ENCODE assay signal across 8 cellular contexts in the genomic region with DNA sequence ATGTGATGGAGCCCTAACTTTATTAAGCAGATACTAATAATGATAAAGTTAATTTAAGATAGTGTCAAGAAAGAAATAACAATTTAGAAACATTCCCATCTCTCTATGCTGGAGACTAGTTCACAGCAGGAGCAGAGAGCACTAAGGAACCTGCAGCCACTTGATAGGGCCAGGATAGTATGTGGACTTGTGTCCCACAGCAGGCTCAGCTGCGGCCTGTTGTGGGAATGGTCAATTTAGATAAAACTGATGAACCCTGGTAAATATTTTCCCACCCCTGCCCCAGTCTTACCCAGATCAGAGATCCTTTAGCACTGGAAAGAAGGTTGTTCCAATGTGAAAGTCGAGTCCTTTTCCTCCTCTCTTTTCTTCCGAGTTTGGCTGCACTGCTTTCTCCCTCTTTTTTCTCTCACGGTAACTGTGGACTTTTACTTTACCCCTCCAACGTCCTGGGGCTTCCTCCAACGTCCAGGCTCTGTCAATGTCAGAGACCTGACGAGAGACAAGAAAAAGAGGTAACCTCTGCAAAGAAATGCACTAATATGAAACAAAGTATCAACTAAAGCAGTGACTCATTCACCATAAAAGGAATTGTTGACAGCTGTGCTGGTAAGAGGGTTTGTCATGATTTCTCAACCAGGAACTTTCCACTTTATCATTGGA. TPM values are rescaled to one million over a fixed set of nuclear protein-coding genes. Genes with fewer than 3 reads are reported as not detected.
DNase-seq lines count a peak whose midpoint lies in the region; ATAC-seq and TF ChIP-seq lines count a peak whose summit lies in the region.

A gene with protein sequence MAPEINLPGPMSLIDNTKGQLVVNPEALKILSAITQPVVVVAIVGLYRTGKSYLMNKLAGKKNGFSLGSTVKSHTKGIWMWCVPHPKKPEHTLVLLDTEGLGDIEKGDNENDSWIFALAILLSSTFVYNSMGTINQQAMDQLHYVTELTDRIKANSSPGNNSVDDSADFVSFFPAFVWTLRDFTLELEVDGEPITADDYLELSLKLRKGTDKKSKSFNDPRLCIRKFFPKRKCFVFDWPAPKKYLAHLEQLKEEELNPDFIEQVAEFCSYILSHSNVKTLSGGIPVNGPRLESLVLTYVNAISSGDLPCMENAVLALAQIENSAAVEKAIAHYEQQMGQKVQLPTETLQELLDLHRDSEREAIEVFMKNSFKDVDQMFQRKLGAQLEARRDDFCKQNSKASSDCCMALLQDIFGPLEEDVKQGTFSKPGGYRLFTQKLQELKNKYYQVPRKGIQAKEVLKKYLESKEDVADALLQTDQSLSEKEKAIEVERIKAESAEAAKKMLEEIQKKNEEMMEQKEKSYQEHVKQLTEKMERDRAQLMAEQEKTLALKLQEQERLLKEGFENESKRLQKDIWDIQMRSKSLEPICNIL (minus strand): TSS at position 544 of the 663 bp plus-strand sequence. CDS start 4,148 bp downstream, outside the sequence.

- H3K4ac ChIP-seq in trophoblast cell (ENCODE audit: low read depth, low read length): no peak within 1 kb of the TSS

- H3K14ac ChIP-seq in trophoblast cell (ENCODE audit: low read length): no peak within 1 kb of the TSS

- no peak within 1 kb of the TSS for H4K91ac ChIP-seq in trophoblast cell (ENCODE audit: low read depth, low read length)

- TF ChIP-seq EP300 in Ishikawa (IDR thresholded peaks at IDR 0.05; ENCODE audit: borderline replicate concordance): no peak

- H3K4me1 ChIP-seq in trophoblast cell (ENCODE audit: control insufficient read depth in 1 of 2, insufficient read depth in 2 of 2, low read length in 2 of 2): peaks cover 4 to 8% of the 10 kb centered on the region in 2 experiments

- H3K4me3 ChIP-seq in GM12864 (ENCODE audit: low read depth, low read length) (peak within 1 kb of the TSS; percentile 25), fibroblast of villous mesenchyme (ENCODE audit: low read depth, low read length) (peak within 1 kb of the TSS; percentile 66), trophoblast cell (ENCODE audit: low read depth, low read length) (no peak within 1 kb of the TSS)

- H3K36me3 ChIP-seq in trophoblast cell (ENCODE audit: control insufficient read depth in 1 of 2, insufficient read depth in 2 of 2, low read length in 2 of 2): no peaks in the 10 kb centered on the region

- no peak within 1 kb of the TSS for H3K23ac ChIP-seq in trophoblast cell (ENCODE audit: low read length)

- H2AFZ ChIP-seq in trophoblast cell (ENCODE audit: insufficient read depth, low read length, poor library complexity): no peak within 1 kb of the TSS

- H3K9me3 ChIP-seq in trophoblast cell (ENCODE audit: insufficient read depth, low read depth, low read length): no peaks in the 10 kb centered on the region

- H3K18ac ChIP-seq in trophoblast cell (ENCODE audit: low read length): no peak within 1 kb of the TSS

- no peak within 1 kb of the TSS for H2AK5ac ChIP-seq in trophoblast cell (ENCODE audit: low read length)

- H3K27me3 Mint-ChIP-seq in activated T-cell treated with anti-CD3 and anti-CD28 coated beads, Interleukin-2, amount 50 U/mL, for 24 hours: no peaks in the 10 kb centered on the region

- no CpG with 5 or more reads among the region's 7 CpGs for WGBS in trophoblast cell (ENCODE audit: extremely low coverage, insufficient coverage, insufficient read length)

- peak; percentile 67 for ATAC-seq in GM21737 (IDR thresholded peaks at IDR 0.05; ENCODE audit: unreplicated experiment)

- peak within 1 kb of the TSS; percentile 81 for H2BK12ac ChIP-seq in trophoblast cell (ENCODE audit: low read length)

- H3K27me3 ChIP-seq in trophoblast cell (ENCODE audit: insufficient read depth, low read length): no peaks in the 10 kb centered on the region

- peak within 1 kb of the TSS; percentile 93 for H2BK120ac ChIP-seq in trophoblast cell (ENCODE audit: insufficient read depth, low read length, poor library complexity)

- H2BK5ac ChIP-seq in trophoblast cell (ENCODE audit: low read depth, low read length, poor library complexity): peak within 1 kb of the TSS; percentile 74

- H3K36me3 Mint-ChIP-seq in activated T-cell treated with anti-CD3 and anti-CD28 coated beads, Interleukin-2, amount 50 U/mL, for 24 hours (ENCODE audit: low read depth): peaks cover 59% of the 10 kb centered on the region

- no peak within 1 kb of the TSS for H3K27ac ChIP-seq in trophoblast cell (ENCODE audit: low read depth, low read length)

- no peaks in the 10 kb centered on the region for H3K79me2 ChIP-seq in trophoblast cell (ENCODE audit: control insufficient read depth, insufficient read depth, low read length, poor library complexity)

- TF ChIP-seq CTCF in GM12864 (IDR thresholded peaks at IDR 0.05; ENCODE audit: low read depth, low read length, missing control alignments): no peak
- no peak for TF ChIP-seq CTCF in fibroblast of villous mesenchyme (IDR thresholded peaks at IDR 0.05; ENCODE audit: insufficient read depth, low read depth, low read length)

- peaks cover 68% of the 10 kb centered on the region for H3K4me1 Mint-ChIP-seq in activated T-cell treated with anti-CD3 and anti-CD28 coated beads, Interleukin-2, amount 50 U/mL, for 24 hours (ENCODE audit: low read depth)

- H4K8ac ChIP-seq in trophoblast cell (ENCODE audit: low read depth, low read length): no peak within 1 kb of the TSS

- TF ChIP-seq RAD21 in Ishikawa (IDR thresholded peaks at IDR 0.05; ENCODE audit: low read depth): no peak

- H3K4me3 Mint-ChIP-seq in activated T-cell treated with anti-CD3 and anti-CD28 coated beads, Interleukin-2, amount 50 U/mL, for 24 hours: peak within 1 kb of the TSS; percentile 96

- H3K79me1 ChIP-seq in trophoblast cell (ENCODE audit: low read length): peaks cover 7% of the 10 kb centered on the region

- H3K4me2 ChIP-seq in trophoblast cell (ENCODE audit: low read length): peak within 1 kb of the TSS; percentile 13

- H3K9me3 Mint-ChIP-seq in activated T-cell treated with anti-CD3 and anti-CD28 coated beads, Interleukin-2, amount 50 U/mL, for 24 hours: peaks cover 3% of the 10 kb centered on the region

- no peak within 1 kb of the TSS for H4K12ac ChIP-seq in trophoblast cell (ENCODE audit: low read depth, low read length)

- no peak within 1 kb of the TSS for H3K9ac ChIP-seq in trophoblast cell (ENCODE audit: low read length)

- DNase-seq in GM12864 (ENCODE audit: low read depth) (no peak), fibroblast of villous mesenchyme (ENCODE audit: low read depth) (peak; percentile 89), trophoblast cell (peak; percentile 25 to 82), SHP77 treated with DMSO at 0.1 percent for 48 hours (lab: John Stamatoyannopoulos, UW) (no peak), GM19240 (ENCODE audit: insufficient read length, low spot score) (no peak)
- no peak for DNase-seq in activated T-cell treated with anti-CD3 and anti-CD28 coated beads, Interleukin-2, amount 50 U/mL, for 24 hours

- peak within 1 kb of the TSS; percentile 100 for H3K27ac Mint-ChIP-seq in activated T-cell treated with anti-CD3 and anti-CD28 coated beads, Interleukin-2, amount 50 U/mL, for 24 hours

TF ChIP-seq in Ishikawa, 13 proteins besides CTCF, POLR2A, EP300 and RAD21:
- TF ChIP-seq CEBPB (IDR thresholded peaks at IDR 0.05) (peak; percentile 26; the same call in 1 of the 2 replicates), CREB1 (IDR thresholded peaks at IDR 0.05; ENCODE audit: low read depth) (no peak)
TF ChIP-seq in Ishikawa: peak in this region for 1.

RNA-seq across cellular contexts. Expression of the gene that starts here (rescaled TPM):
- total RNA-seq in fibroblast of villous mesenchyme: 59.9 and 96.3 TPM in 2 replicates
- 3.2 and 3.8 TPM in 2 replicates for polyA plus RNA-seq in trophoblast cell (2013)

Comparison
In these comparisons a context has a peak if more than half of its experiments do, and no peak if none do; other contexts are left out.
1. DNase-seq: peak in fibroblast of villous mesenchyme (single experiment) and trophoblast cell (2 of 2); none in GM12864 (single experiment), activated T-cell treated with anti-CD3 and anti-CD28 coated beads, Interleukin-2, amount 50 U/mL, for 24 hours (single experiment), SHP77 treated with DMSO at 0.1 percent for 48 hours (single experiment) and GM19240 (single experiment).